20 cellular contexts compared by ENCODE assay signal in genomic region chr5:151228986-151229385, GRCh38.
"Had no signal": no experiment of that assay in that cellular context is flagged by ENCODE, and none has a peak within 500 bp of the region (broad histone marks: within the 10 kb centered on the region; RNA-seq: fewer than 3 reads in every experiment).

No MANE protein-coding gene starts in this region.

- ATAC-seq: foreskin keratinocyte, gastroesophageal sphincter, heart right ventricle, left cardiac atrium, left lung, left ventricle myocardium superior, lower lobe of right lung, mucosa of descending colon had no signal

- H3K9me3 ChIP-seq: esophagus muscularis mucosa, gastroesophageal sphincter, heart right ventricle, left lung, lower lobe of right lung, mucosa of descending colon had no signal

- H3K4me3 Mint-ChIP-seq: mesothelial cell of epicardium, naive B cell had no signal

- H3K27me3 Mint-ChIP-seq: naive B cell had no signal

- DNase-seq: dermis blood vessel endothelial cell; dorsolateral prefrontal cortex; effector CD4-positive, alpha-beta T cell; effector memory CD4-positive, alpha-beta T cell; foreskin keratinocyte; glutamatergic neuron; head of caudate nucleus; heart right ventricle; hippocampal formation; left cardiac atrium; left lung; left ventricle myocardium superior; lower lobe of right lung; mesenchymal stem cell; mucosa of descending colon; naive B cell had no signal

- H3K36me3 ChIP-seq: esophagus muscularis mucosa, gastroesophageal sphincter, heart right ventricle, left lung, lower lobe of right lung had no signal

- H3K36me3 Mint-ChIP-seq: mesothelial cell of epicardium had no signal

- H3K9me3 Mint-ChIP-seq: mesothelial cell of epicardium, naive B cell had no signal

- H3K4me1 ChIP-seq: foreskin keratinocyte had no signal

- H3K27ac Mint-ChIP-seq: mesothelial cell of epicardium had no signal

- H3K4me3 ChIP-seq: coronary artery, dorsolateral prefrontal cortex, esophagus muscularis mucosa, gastroesophageal sphincter, heart right ventricle, left lung, lower lobe of right lung, mucosa of descending colon had no signal

- H3K27ac ChIP-seq: coronary artery, dorsolateral prefrontal cortex, foreskin keratinocyte, lower lobe of right lung had no signal

- H3K27me3 ChIP-seq: dorsolateral prefrontal cortex, esophagus muscularis mucosa, gastroesophageal sphincter, heart right ventricle, left lung had no signal
